Comparison of ENCODE assay signal across 33 cellular contexts in genomic region chr21:33663241-33663640, GRCh38.
"Had no signal": no experiment of that assay in that cellular context is flagged by ENCODE, and none has a peak within 500 bp of the region (broad histone marks: within the 10 kb centered on the region; RNA-seq: fewer than 3 reads in every experiment).

No MANE protein-coding gene starts in this region.

- H3K4me3 ChIP-seq: ascending aorta, cardiac muscle cell, Peyer's patch, SJSA1 had no signal

- H3K9me3 Mint-ChIP-seq: activated CD4-positive, alpha-beta T cell treated with anti-CD3 and anti-CD28 coated beads, Interleukin-2, amount 10 ng/mL, durations not matched to agents 24 days and 14 days; activated CD8-positive, alpha-beta T cell treated with anti-CD3 and anti-CD28 coated beads for 36 hours; activated naive CD8-positive, alpha-beta T cell treated with anti-CD3 and anti-CD28 coated beads for 36 hours; activated T-helper 17 cell treated with anti-CD3 and anti-CD28 coated beads, Interleukin-2, amount 50 U/mL, for 72 hours had no signal

- H3K27ac Mint-ChIP-seq: activated CD4-positive, alpha-beta T cell treated with anti-CD3 and anti-CD28 coated beads, Interleukin-2, amount 10 ng/mL, durations not matched to agents 24 days and 14 days; activated CD8-positive, alpha-beta T cell treated with anti-CD3 and anti-CD28 coated beads for 36 hours; activated naive CD8-positive, alpha-beta T cell treated with anti-CD3 and anti-CD28 coated beads for 36 hours; activated T-cell treated with anti-CD3 and anti-CD28 coated beads, Interleukin-2, amount 50 U/mL, for 72 hours; activated T-helper 17 cell treated with anti-CD3 and anti-CD28 coated beads, Interleukin-2, amount 50 U/mL, for 72 hours had no signal

- DNase-seq: activated CD4-positive, alpha-beta T cell treated with anti-CD3 and anti-CD28 coated beads for 1 hour; activated CD4-positive, alpha-beta T cell treated with anti-CD3 and anti-CD28 coated beads, Interleukin-2, amount 10 ng/mL, durations not matched to agents 24 days and 14 days; activated CD4-positive, alpha-beta T cell treated with anti-CD3 and anti-CD28 coated beads, Interleukin-2, amount 50 U/mL, for 4 hours; activated CD4-positive, CD25-positive, alpha-beta regulatory T cell; activated CD8-positive, alpha-beta T cell treated with anti-CD3 and anti-CD28 coated beads for 36 hours; activated effector memory CD4-positive, alpha-beta T cell treated with anti-CD3 and anti-CD28 coated beads, Interleukin-2, amount 50 U/mL, for 16 hours; activated naive CD4-positive, alpha-beta T cell; activated naive CD4-positive, alpha-beta T cell treated with anti-CD3 and anti-CD28 coated beads, Interleukin-2, amount 50 U/mL, for 16 hours; activated naive CD8-positive, alpha-beta T cell treated with anti-CD3 and anti-CD28 coated beads for 36 hours; activated T-cell treated with anti-CD3 and anti-CD28 coated beads, Interleukin-2, amount 50 U/mL, for 1 hour; activated T-cell treated with anti-CD3 and anti-CD28 coated beads, Interleukin-2, amount 50 U/mL, for 72 hours; amygdala; Karpas-422; KBM-7; NCI-H1105; NCI-H1417 treated with DMSO at 0.1 percent for 48 hours; NCI-H1694; NCI-H1930; NCI-H2081 treated with DMSO at 0.1 percent for 48 hours; NCI-H345; NCI-H524 treated with DMSO at 0.1 percent for 48 hours; NCI-H748 treated with DMSO at 0.1 percent for 48 hours; NK-92 treated with Interleukin-12 subunit alpha and Interleukin-12 subunit beta, amount 100 ng/mL, for 24 hours; PC-3; Peyer's patch; RPMI8226; SHP77 treated with DMSO at 0.1 percent for 48 hours; T1000; WERI-Rb-1 had no signal

- H3K4me3 Mint-ChIP-seq: activated CD4-positive, alpha-beta T cell treated with anti-CD3 and anti-CD28 coated beads, Interleukin-2, amount 10 ng/mL, durations not matched to agents 24 days and 14 days; activated CD8-positive, alpha-beta T cell treated with anti-CD3 and anti-CD28 coated beads for 36 hours; activated naive CD8-positive, alpha-beta T cell treated with anti-CD3 and anti-CD28 coated beads for 36 hours; activated T-cell treated with anti-CD3 and anti-CD28 coated beads, Interleukin-2, amount 50 U/mL, for 72 hours; activated T-helper 17 cell treated with anti-CD3 and anti-CD28 coated beads, Interleukin-2, amount 50 U/mL, for 72 hours had no signal

- H3K4me1 ChIP-seq: SJSA1 had no signal

- ATAC-seq: activated CD8-positive, alpha-beta T cell treated with anti-CD3 and anti-CD28 coated beads for 36 hours; activated T-cell treated with anti-CD3 and anti-CD28 coated beads, Interleukin-2, amount 50 U/mL, for 72 hours; activated T-helper 17 cell treated with anti-CD3 and anti-CD28 coated beads, Interleukin-2, amount 50 U/mL, for 72 hours; PC-3 had no signal

- H3K9me3 ChIP-seq: ascending aorta, Peyer's patch, SJSA1 had no signal

- H3K36me3 Mint-ChIP-seq: activated naive CD8-positive, alpha-beta T cell treated with anti-CD3 and anti-CD28 coated beads for 36 hours had no signal

- H3K4me1 Mint-ChIP-seq: activated CD4-positive, alpha-beta T cell treated with anti-CD3 and anti-CD28 coated beads, Interleukin-2, amount 10 ng/mL, durations not matched to agents 24 days and 14 days; activated naive CD8-positive, alpha-beta T cell treated with anti-CD3 and anti-CD28 coated beads for 36 hours; activated T-helper 17 cell treated with anti-CD3 and anti-CD28 coated beads, Interleukin-2, amount 50 U/mL, for 72 hours had no signal

- H3K36me3 ChIP-seq: ascending aorta, cardiac muscle cell, Peyer's patch, SJSA1, WERI-Rb-1 had no signal

- H3K27me3 ChIP-seq: ascending aorta, cardiac muscle cell, Peyer's patch, SJSA1 had no signal

- H3K27me3 Mint-ChIP-seq: activated naive CD8-positive, alpha-beta T cell treated with anti-CD3 and anti-CD28 coated beads for 36 hours had no signal

- H3K27ac ChIP-seq: ascending aorta, cardiac muscle cell, Peyer's patch, SJSA1, WERI-Rb-1 had no signal
